Comparison of ENCODE assay signal across 18 cellular contexts in the genomic region with DNA sequence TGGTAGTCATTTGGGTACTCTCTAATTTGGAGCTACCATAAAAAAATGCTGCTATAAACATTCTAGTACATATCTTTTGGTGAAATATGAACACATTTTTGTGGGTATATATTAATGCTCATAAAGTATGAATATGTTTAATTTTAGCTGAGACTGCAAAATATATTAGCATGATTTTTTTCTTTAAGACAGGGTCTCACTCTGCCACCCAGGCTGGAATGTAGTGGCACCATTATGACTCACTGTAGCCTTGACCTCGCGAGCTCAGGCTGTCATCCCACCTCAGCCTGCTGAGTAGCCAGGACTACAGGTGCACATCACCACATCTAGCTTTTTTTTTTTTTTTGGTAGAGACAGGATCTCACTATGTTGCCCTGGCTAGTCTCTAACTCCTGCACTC.
DNase-seq lines count a peak whose midpoint lies in the region; ATAC-seq, FAIRE-seq and TF ChIP-seq lines count a peak whose summit lies in the region.
"Had no signal": no experiment of that assay in that cellular context is flagged by ENCODE, and none has a peak within 500 bp of the region (broad histone marks: within the 10 kb centered on the region; RNA-seq: fewer than 3 reads in every experiment).

No MANE protein-coding gene starts in this region.

- H3K4me3 ChIP-seq in A549 (no peak overlapping the region), Panc1 (ENCODE audit: low read depth in 2 of 2, low read length in 2 of 2) (no peak overlapping the region)
- no peak overlapping the region for H3K4me3 ChIP-seq in CD8-positive, alpha-beta T cell (ENCODE audit: low read depth, low read length)
- H3K4me3 ChIP-seq: HAP-1 had no signal

- FAIRE-seq in A549 (lab: Jason Lieb, UNC) = no peak
- FAIRE-seq: G401.6, GM12892, H54 had no signal

- H3K4me1 ChIP-seq in A549 (peaks cover 34% of the 10 kb centered on the region), Panc1 (ENCODE audit: control insufficient read depth, insufficient read depth, low read length) (peaks cover 77% of the 10 kb centered on the region)
- H3K4me1 ChIP-seq in CD8-positive, alpha-beta T cell (ENCODE audit: insufficient read depth, low read length) = no peaks in the 10 kb centered on the region
- H3K4me1 ChIP-seq: HAP-1 had no signal

- no peaks in the 10 kb centered on the region for H3K36me3 ChIP-seq in Panc1 (ENCODE audit: control insufficient read depth, insufficient read depth, low read length)
- H3K36me3 ChIP-seq in CD8-positive, alpha-beta T cell (ENCODE audit: insufficient read depth, low read length) = no peaks in the 10 kb centered on the region
- H3K36me3 ChIP-seq: HAP-1 had no signal

- in situ Hi-C loops in Panc1 (cut with HindIII; ENCODE audit: low pct_unique_long_range_greater_than_20kb, low sequenced_read_pairs) = loop anchor here (25.0 kb wide), 1 partner anchor 355 kb away; no protein-coding TSS in a partner anchor

- H3K27me3 ChIP-seq in Panc1 (ENCODE audit: control insufficient read depth, insufficient read depth, low read length) = no peaks in the 10 kb centered on the region
- H3K27me3 ChIP-seq in CD8-positive, alpha-beta T cell (ENCODE audit: insufficient read depth, low read length) = no peaks in the 10 kb centered on the region

- H3K9me3 ChIP-seq in A549 (peaks cover 12% of the 10 kb centered on the region), Panc1 (ENCODE audit: control insufficient read depth, insufficient read depth, low read depth, low read length) (no peaks in the 10 kb centered on the region)
- no peaks in the 10 kb centered on the region for H3K9me3 ChIP-seq in CD8-positive, alpha-beta T cell (ENCODE audit: low read length)
- H3K9me3 ChIP-seq: HAP-1 had no signal

- no peak for TF ChIP-seq POLR2A in A549 (IDR thresholded peaks at IDR 0.05; ENCODE audit: low read length)

- H3K27me3 Mint-ChIP-seq in type B pancreatic cell = no peaks in the 10 kb centered on the region
- peaks cover 10% of the 10 kb centered on the region for H3K27me3 Mint-ChIP-seq in CD8-positive, alpha-beta T cell (ENCODE audit: low read depth)
- H3K27me3 Mint-ChIP-seq: CD4-positive, alpha-beta memory T cell had no signal

- H3K36me3 Mint-ChIP-seq in type B pancreatic cell = peaks cover 27% of the 10 kb centered on the region
- H3K36me3 Mint-ChIP-seq in CD8-positive, alpha-beta T cell = no peaks in the 10 kb centered on the region
- H3K36me3 Mint-ChIP-seq: CD4-positive, alpha-beta memory T cell had no signal

- H3K27ac ChIP-seq in A549 (no peak overlapping the region), Panc1 (ENCODE audit: low read length) (peak overlapping the region; percentile 68; the same call in 1 of the 2 replicates)
- no peak overlapping the region for H3K27ac ChIP-seq in CD8-positive, alpha-beta T cell (ENCODE audit: low read depth, low read length)

- TF ChIP-seq RAD21 in A549 (conservative IDR thresholded peaks at IDR 0.05 in 1 of 2, IDR thresholded peaks at IDR 0.05 in 1 of 2) = no peak

- ATAC-seq in A549 = no peak
- no peak for ATAC-seq in Panc1
- no peak for ATAC-seq in CD8-positive, alpha-beta T cell
- ATAC-seq in HG03342 (IDR thresholded peaks at IDR 0.05; ENCODE audit: unreplicated experiment) = no peak

- no peak overlapping the region for H3K4me2 ChIP-seq in A549

- WGBS in A549 (ENCODE audit: missing lambda C conversion rate) = 93% methylated on average over 2 of the region's 2 CpGs

- POLR2A ChIA-PET in A549 (lab: Yijun Ruan, JAX) = no interaction called here
- POLR2A ChIA-PET in Panc1 (lab: Charles Lee) = interaction anchor here (0.6 kb wide), 1 partner anchor 47 kb away, joined by 4 read pairs; no protein-coding TSS in a partner anchor
- POLR2A ChIA-PET in CD8-positive, alpha-beta T cell (lab: Charles Lee) = no interaction called here

- no peak for TF ChIP-seq CTCF in A549 (IDR thresholded peaks at IDR 0.05)
- no peak for TF ChIP-seq CTCF in Panc1 (IDR thresholded peaks at IDR 0.05)
- no peak for TF ChIP-seq CTCF in type B pancreatic cell (conservative IDR thresholded peaks at IDR 0.05)
- no peak for TF ChIP-seq CTCF in CD8-positive, alpha-beta T cell (IDR thresholded peaks at IDR 0.05)

- CTCF ChIA-PET in A549 (lab: Yijun Ruan, JAX) = interaction anchor here (0.6 to 1.4 kb wide), 3 partner anchors 11 to 31 kb away, joined by 3 read pairs; no protein-coding TSS in a partner anchor
- CTCF ChIA-PET in Panc1 (lab: Charles Lee) = interaction anchor here (0.7 kb wide), 1 partner anchor 757 kb away, joined by 7 read pairs; no protein-coding TSS in a partner anchor
- CTCF ChIA-PET in CD8-positive, alpha-beta T cell (lab: Charles Lee) = no interaction called here

- H3K4me3 Mint-ChIP-seq in type B pancreatic cell = no peak overlapping the region
- no peak overlapping the region for H3K4me3 Mint-ChIP-seq in CD8-positive, alpha-beta T cell
- H3K4me3 Mint-ChIP-seq: CD4-positive, alpha-beta memory T cell had no signal

- DNase-seq in A549 (ENCODE audit: low read depth in 1 of 2, low spot score in 1 of 2) = no peak
- no peak for DNase-seq in Panc1 (ENCODE audit: low read depth, low spot score)
- peak; percentile 42 for DNase-seq in kidney tubule cell (ENCODE audit: low spot score)
- no peak for DNase-seq in type B pancreatic cell (ENCODE audit: extremely low spot score, unreplicated experiment)
- no peak for DNase-seq in CD8-positive, alpha-beta T cell
- no peak for DNase-seq in iPS-NIHi11 (ENCODE audit: low spot score)
- DNase-seq: 8988T; C1 segment of cervical spinal cord; Caco-2; CD4-positive, alpha-beta memory T cell; DMS153; DND-41; GOT3 had no signal

- H3K27ac Mint-ChIP-seq in type B pancreatic cell = peak overlapping the region; percentile 1
- no peak overlapping the region for H3K27ac Mint-ChIP-seq in CD8-positive, alpha-beta T cell
- H3K27ac Mint-ChIP-seq: CD4-positive, alpha-beta memory T cell had no signal

- TF ChIP-seq EP300 in A549 (IDR thresholded peaks at IDR 0.05) = no peak

- intact Hi-C loops in Panc1 (cut with micrococcal nuclease; ENCODE audit: unreplicated experiment) = no loop called here
- intact Hi-C loops in CD8-positive, alpha-beta T cell (cut with DNase I, micrococcal nuclease) = no loop called here

- H3K9me3 Mint-ChIP-seq in type B pancreatic cell = no peaks in the 10 kb centered on the region
- no peaks in the 10 kb centered on the region for H3K9me3 Mint-ChIP-seq in CD8-positive, alpha-beta T cell

- no TSS peak for BruUV-seq in Panc1 (replicated peaks; lab: Mats Ljungman, UMichigan)

- peaks cover 45% of the 10 kb centered on the region for H3K4me1 Mint-ChIP-seq in type B pancreatic cell (ENCODE audit: unreplicated experiment)
- no peaks in the 10 kb centered on the region for H3K4me1 Mint-ChIP-seq in CD8-positive, alpha-beta T cell (ENCODE audit: low read depth)
- H3K4me1 Mint-ChIP-seq: CD4-positive, alpha-beta memory T cell had no signal

TF ChIP-seq in A549, 52 proteins besides CTCF, POLR2A, EP300 and RAD21:
- TF ChIP-seq GATA3 (IDR thresholded peaks at IDR 0.05; ENCODE audit: borderline replicate concordance) (no peak), FOSL2 (IDR thresholded peaks at IDR 0.05) (no peak), FOSL2 (CRISPR knock-in tag; IDR thresholded peaks at IDR 0.05) (no peak), MAFK (IDR thresholded peaks at IDR 0.05; ENCODE audit: partially characterized antibody) (peak; percentile 92)
